25 cellular contexts compared by ENCODE assay signal in the genomic region with DNA sequence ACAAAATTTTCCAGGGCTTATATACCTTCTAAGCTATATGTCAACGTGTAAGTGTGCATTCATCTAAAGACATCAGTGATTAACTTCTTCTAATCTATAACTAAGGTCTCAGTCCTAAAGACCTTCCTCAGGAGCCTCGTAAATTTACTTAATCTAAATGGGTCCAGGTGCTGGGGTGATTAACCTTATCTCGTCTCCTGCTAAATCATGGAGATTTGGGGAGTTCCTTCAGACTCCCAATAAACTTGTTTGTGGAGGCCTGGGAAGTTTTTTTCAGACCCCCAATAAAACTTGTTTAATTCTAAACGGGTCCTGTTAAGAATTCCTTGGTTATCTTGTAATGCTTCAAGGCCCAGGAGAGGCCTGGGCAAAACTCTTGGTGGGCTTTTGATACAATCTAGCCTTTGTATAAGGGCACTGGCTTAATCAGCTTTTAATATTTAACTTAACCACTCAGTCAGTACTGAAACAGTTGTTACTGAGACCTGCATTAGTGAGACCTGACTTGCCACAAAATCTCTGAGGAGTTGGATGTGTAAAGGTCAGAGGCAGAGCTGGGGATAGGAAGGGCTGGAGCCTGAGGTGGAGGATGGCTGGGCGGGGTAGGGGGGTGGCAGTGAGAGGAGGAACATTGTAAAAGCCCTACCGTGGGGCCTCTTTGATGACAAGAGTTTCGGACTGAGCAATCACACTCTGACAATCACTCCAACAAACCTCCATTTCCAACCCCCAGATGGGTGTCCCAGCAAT. TPM values are rescaled to one million over a fixed set of nuclear protein-coding genes. Genes with fewer than 3 reads are reported as not detected.
DNase-seq lines count a peak whose midpoint lies in the region; ATAC-seq and TF ChIP-seq lines count a peak whose summit lies in the region.
"Had no signal": no experiment of that assay in that cellular context is flagged by ENCODE, and none has a peak within 500 bp of the region (broad histone marks: within the 10 kb centered on the region; RNA-seq: fewer than 3 reads in every experiment).

No MANE protein-coding gene starts in this region.

- POLR2A ChIA-PET in T-cell (lab: Charles Lee) = no interaction called here

- intact Hi-C loops in colonic mucosa (cut with DNase I) (no loop called here), right lobe of liver (cut with DNase I) (no loop called here)

- H3K4me3 Mint-ChIP-seq in stimulated activated memory B cell treated with anti-CD40 and anti-IgM and Interleukin-4, amounts not matched to agents 10 μg/mL and 1 μg/mL and 100 μg/mL, for 72 hours = no peak overlapping the region
- no peak overlapping the region for H3K4me3 Mint-ChIP-seq in T-cell
- H3K4me3 Mint-ChIP-seq: activated CD8-positive, alpha-beta T cell treated with anti-CD3 and anti-CD28 coated beads, Interleukin-2, amount 10 ng/mL, durations not matched to agents 7 days and 5 days; activated naive CD4-positive, alpha-beta T cell treated with anti-CD3 and anti-CD28 coated beads, Interleukin-2, amount 50 U/mL, for 24 hours; CD8-positive, alpha-beta memory T cell had no signal

- H3K4me3 ChIP-seq in colonic mucosa (no peak overlapping the region), right lobe of liver (no peak overlapping the region)
- H3K4me3 ChIP-seq: esophagus squamous epithelium, left lung, thoracic aorta had no signal

- H3K27me3 Mint-ChIP-seq in stimulated activated memory B cell treated with anti-CD40 and anti-IgM and Interleukin-4, amounts not matched to agents 10 μg/mL and 1 μg/mL and 100 μg/mL, for 72 hours = peaks cover 23% of the 10 kb centered on the region
- H3K27me3 Mint-ChIP-seq in T-cell = peaks cover 5 to 7% of the 10 kb centered on the region in 2 donors

- H3K9ac ChIP-seq in colonic mucosa (ENCODE audit: low read depth in 2 of 2, low read length in 2 of 2) = peak overlapping the region in 1 of 2 donors; percentile 68

- no peaks in the 10 kb centered on the region for H3K4me1 ChIP-seq in colonic mucosa
- H3K4me1 ChIP-seq in right lobe of liver = peaks cover 0 to 55% (median 25%) of the 10 kb centered on the region in 4 donors

- H3K27me3 ChIP-seq in colonic mucosa (no peaks in the 10 kb centered on the region), right lobe of liver (no peaks in the 10 kb centered on the region)
- H3K27me3 ChIP-seq: esophagus squamous epithelium, left lung had no signal

- CTCF ChIA-PET in T-cell (lab: Charles Lee) = no interaction called here

- peak in 1 of 4 donors; percentile 9 for ATAC-seq in right lobe of liver
- peak; percentile 16 for ATAC-seq in stimulated activated memory B cell treated with anti-CD40 and anti-IgM and Interleukin-4, amounts not matched to agents 10 μg/mL and 1 μg/mL and 100 μg/mL, for 72 hours
- no peak for ATAC-seq in T-cell (replicated peaks in 1 of 4)
- no peak for ATAC-seq in esophagus mucosa
- ATAC-seq: activated CD4-positive, CD25-positive, alpha-beta regulatory T cell treated with anti-CD3 and anti-CD28 coated beads, Interleukin-2, amount 50 U/mL, for 24 hours; activated CD8-positive, alpha-beta T cell treated with anti-CD3 and anti-CD28 coated beads, Interleukin-2, amount 10 ng/mL, durations not matched to agents 7 days and 5 days; left lung had no signal

- TF ChIP-seq CTCF in colonic mucosa (IDR thresholded peaks at IDR 0.05) (no peak), right lobe of liver (IDR thresholded peaks at IDR 0.05) (no peak)

- H3K4me1 Mint-ChIP-seq in stimulated activated memory B cell treated with anti-CD40 and anti-IgM and Interleukin-4, amounts not matched to agents 10 μg/mL and 1 μg/mL and 100 μg/mL, for 72 hours = no peaks in the 10 kb centered on the region
- no peaks in the 10 kb centered on the region for H3K4me1 Mint-ChIP-seq in T-cell
- H3K4me1 Mint-ChIP-seq: activated naive CD4-positive, alpha-beta T cell treated with anti-CD3 and anti-CD28 coated beads, Interleukin-2, amount 50 U/mL, for 24 hours; CD8-positive, alpha-beta memory T cell had no signal

- H3K36me3 Mint-ChIP-seq in stimulated activated memory B cell treated with anti-CD40 and anti-IgM and Interleukin-4, amounts not matched to agents 10 μg/mL and 1 μg/mL and 100 μg/mL, for 72 hours = no peaks in the 10 kb centered on the region
- no peaks in the 10 kb centered on the region for H3K36me3 Mint-ChIP-seq in T-cell
- H3K36me3 Mint-ChIP-seq: activated naive CD4-positive, alpha-beta T cell treated with anti-CD3 and anti-CD28 coated beads, Interleukin-2, amount 50 U/mL, for 24 hours; CD8-positive, alpha-beta memory T cell had no signal

- H3K9me3 Mint-ChIP-seq in stimulated activated memory B cell treated with anti-CD40 and anti-IgM and Interleukin-4, amounts not matched to agents 10 μg/mL and 1 μg/mL and 100 μg/mL, for 72 hours = no peaks in the 10 kb centered on the region
- no peaks in the 10 kb centered on the region for H3K9me3 Mint-ChIP-seq in T-cell
- H3K9me3 Mint-ChIP-seq: activated naive CD4-positive, alpha-beta T cell treated with anti-CD3 and anti-CD28 coated beads, Interleukin-2, amount 50 U/mL, for 24 hours; CD8-positive, alpha-beta memory T cell had no signal

- TF ChIP-seq POLR2A in right lobe of liver (IDR thresholded peaks at IDR 0.05) = no peak

- 42% methylated on average over 5 of the region's 7 CpGs for WGBS in right lobe of liver (ENCODE audit: insufficient coverage, low coverage, low lambda C conversion rate, missing lambda C conversion rate)

- DNase-seq in HT-29 (ENCODE audit: low spot score) (peak; percentile 58), colonic mucosa (peak; percentile 69), right lobe of liver (no peak), T-cell (no peak), globus pallidus (ENCODE audit: low spot score) (no peak)
- DNase-seq: activated CD8-positive, alpha-beta T cell treated with anti-CD3 and anti-CD28 coated beads, Interleukin-2, amount 10 ng/mL, durations not matched to agents 7 days and 5 days; activated T-cell treated with anti-CD3 and anti-CD28 coated beads, Interleukin-2, amount 50 U/mL, for 48 hours; CD8-positive, alpha-beta memory T cell; cerebellar nuclear complex; DND-41; effector CD8-positive, alpha-beta T cell; esophagus squamous epithelium; H7; left lung; NCI-H526 treated with DMSO at 0.1 percent for 48 hours; occipital lobe; right cardiac atrium had no signal

- H3K27ac ChIP-seq in colonic mucosa = peak overlapping the region; percentile 24
- peak overlapping the region; percentile 40 to 88 (median 83) for H3K27ac ChIP-seq in right lobe of liver
- H3K27ac ChIP-seq: left lung, thoracic aorta had no signal

- no peaks in the 10 kb centered on the region for H3K36me3 ChIP-seq in colonic mucosa
- H3K36me3 ChIP-seq in right lobe of liver = no peaks in the 10 kb centered on the region
- H3K36me3 ChIP-seq: esophagus squamous epithelium, left lung, thoracic aorta had no signal

- no peak overlapping the region for H3K27ac Mint-ChIP-seq in stimulated activated memory B cell treated with anti-CD40 and anti-IgM and Interleukin-4, amounts not matched to agents 10 μg/mL and 1 μg/mL and 100 μg/mL, for 72 hours
- H3K27ac Mint-ChIP-seq in T-cell = no peak overlapping the region
- H3K27ac Mint-ChIP-seq: activated CD8-positive, alpha-beta T cell treated with anti-CD3 and anti-CD28 coated beads, Interleukin-2, amount 10 ng/mL, durations not matched to agents 7 days and 5 days; activated naive CD4-positive, alpha-beta T cell treated with anti-CD3 and anti-CD28 coated beads, Interleukin-2, amount 50 U/mL, for 24 hours; CD8-positive, alpha-beta memory T cell had no signal

- H3K9me3 ChIP-seq in colonic mucosa (no peaks in the 10 kb centered on the region), right lobe of liver (no peaks in the 10 kb centered on the region)
- H3K9me3 ChIP-seq: esophagus squamous epithelium, left lung, thoracic aorta had no signal

RNA-seq across cellular contexts. Expression of a gene that starts 6.2 kb away (rescaled TPM):
- total RNA-seq in HT-29 (2014; rRNA removed; shearing (Covaris generic)) = 4.1 and 10.2 TPM in 2 replicates
- total RNA-seq in colonic mucosa = 100 to 1,000 TPM; 271 to 374 TPM
- 100 to 1,000 TPM; 390 to 938 (median 855) TPM for total RNA-seq in right lobe of liver
- total RNA-seq in T-cell = under 1 TPM in 3 of 5 donors, not detected in 2; 0.35 to 0.82 (median 0.56) TPM
- 0.76 TPM for total RNA-seq in esophagus mucosa
- total RNA-seq: activated CD8-positive, alpha-beta T cell treated with anti-CD3 and anti-CD28 coated beads, Interleukin-2, amount 10 ng/mL, durations not matched to agents 7 days and 5 days; CD8-positive, alpha-beta memory T cell; H7; HT1080; occipital lobe; OCI-LY7 had no signal

RNA-seq across cellular contexts. Expression of a gene that starts 36.3 kb away (rescaled TPM):
- 12.4 and 12.8 TPM in 2 replicates for total RNA-seq in HT-29 (2014; rRNA removed; shearing (Covaris generic))
- 100 to 1,000 TPM in 1 of 2 donors, 10 to 100 TPM in 1; 90.2 to 169 TPM for total RNA-seq in colonic mucosa
- total RNA-seq in right lobe of liver = under 1 TPM in 1 of 6 experiments, not detected in 5; 0.20 TPM
- 1 to 10 TPM; 1.6 to 7.7 (median 3.0) TPM for total RNA-seq in T-cell
- not detected for total RNA-seq in esophagus mucosa
- total RNA-seq: esophagus squamous epithelium, H7, left lung, occipital lobe, OCI-LY7, right cardiac atrium, Right ventricle myocardium inferior had no signal

Comparison
In these comparisons a context has a peak if more than half of its experiments do, and no peak if none do; other contexts are left out.
1. DNase-seq: peak in HT-29 (single experiment) and colonic mucosa (single experiment); none in right lobe of liver (0 of 3), T-cell (0 of 34) and globus pallidus (single experiment).
2. RNA of a gene that starts 6.2 kb away (total RNA-seq): 390 to 938 TPM in right lobe of liver and 271 to 374 TPM in colonic mucosa; 4.1 to 10.2 TPM in HT-29, 0.76 TPM in esophagus mucosa (single experiment) and 0.35 to 0.82 TPM in T-cell; every median in the first group is over 10 times any median in the second.